Comparison of ENCODE assay signal across 8 cellular contexts in genomic region chr17:4949321-4950074, GRCh38. TPM values are rescaled to one million over a fixed set of nuclear protein-coding genes. Genes with fewer than 3 reads are reported as not detected.
DNase-seq lines count a peak whose midpoint lies in the region; ATAC-seq, FAIRE-seq and TF ChIP-seq lines count a peak whose summit lies in the region.

No MANE protein-coding gene starts in this region.

- TF ChIP-seq CTCF in transverse colon (IDR thresholded peaks at IDR 0.05), result no peak

- peak overlapping the region; percentile 91 for H2AFZ ChIP-seq in neuronal stem cell (ENCODE audit: low read length)

- peak overlapping the region; percentile 84 to 100 for H3K4me3 ChIP-seq in neuronal stem cell (ENCODE audit: low read length in 2 of 2)
- peak overlapping the region; percentile 33 to 92 (median 64) for H3K4me3 ChIP-seq in transverse colon

- H3K27ac ChIP-seq in neuronal stem cell (replicated peaks; ENCODE audit: low read length) (peak overlapping the region; percentile 100), transverse colon (peak overlapping the region; percentile 95 to 100 (median 100))

- peak overlapping the region; percentile 83 for H3K9ac ChIP-seq in neuronal stem cell (ENCODE audit: low read depth, low read length, poor library complexity)

- H3K4ac ChIP-seq in neuronal stem cell (ENCODE audit: low read length), result peak overlapping the region; percentile 97

- no peak for TF ChIP-seq EP300 in transverse colon (IDR thresholded peaks at IDR 0.05; ENCODE audit: low read depth)

- peak overlapping the region; percentile 61 for H4K91ac ChIP-seq in neuronal stem cell (ENCODE audit: low read depth, low read length, poor library complexity)

- no peak overlapping the region for H3K14ac ChIP-seq in neuronal stem cell (ENCODE audit: low read length)

- no peaks in the 10 kb centered on the region for H3K27me3 ChIP-seq in neuronal stem cell (ENCODE audit: control insufficient read depth in 3 of 3, insufficient read depth in 3 of 3, low read depth in 1 of 3, low read length in 3 of 3)
- H3K27me3 ChIP-seq in transverse colon, result no peaks in the 10 kb centered on the region

- H2AK5ac ChIP-seq in neuronal stem cell (ENCODE audit: low read depth, low read length), result peak overlapping the region; percentile 88

- peaks cover 18 to 26% of the 10 kb centered on the region in 2 donors for H3K36me3 ChIP-seq in neuronal stem cell (replicated peaks in 1 of 2; ENCODE audit: control insufficient read depth in 2 of 2, insufficient read depth in 2 of 2, low read length in 2 of 2)
- H3K36me3 ChIP-seq in transverse colon, result no peaks in the 10 kb centered on the region

- H3K4me1 ChIP-seq in neuronal stem cell (ENCODE audit: control insufficient read depth in 2 of 2, insufficient read depth in 1 of 2, low read depth in 1 of 2, low read length in 2 of 2) (peaks cover 18 to 22% of the 10 kb centered on the region in 2 donors), transverse colon (peaks cover 29 to 53% (median 34%) of the 10 kb centered on the region in 4 donors)

- no peak overlapping the region for H4K8ac ChIP-seq in neuronal stem cell (ENCODE audit: low read depth, low read length)

- no CpG with 5 or more reads among the region's 75 CpGs for whole genome bisulfite sequencing in neuronal stem cell (ENCODE audit: extremely low coverage in 2 of 2, insufficient read length in 2 of 2, insufficient replicate concordance in 1 of 2), 2 donors
- WGBS in transverse colon (ENCODE audit: low coverage in 1 of 2), 2 donors, result 1% methylated on average over 41 of the region's 75 CpGs; no CpG with 5 or more reads in 1 of the 2 donors

- ATAC-seq in HG03354 (IDR thresholded peaks at IDR 0.05; ENCODE audit: poor library complexity, severe bottlenecking, unreplicated experiment), result peak; percentile 40

- H3K79me1 ChIP-seq in neuronal stem cell (ENCODE audit: low read depth, low read length), result peaks cover 6% of the 10 kb centered on the region

- H3K9me3 ChIP-seq in neuronal stem cell (replicated peaks in 1 of 2; ENCODE audit: control insufficient read depth in 2 of 2, insufficient read depth in 1 of 2, low read depth in 1 of 2, low read length in 2 of 2) (no peaks in the 10 kb centered on the region), transverse colon (no peaks in the 10 kb centered on the region)

- no peak overlapping the region for H2BK120ac ChIP-seq in neuronal stem cell (ENCODE audit: low read depth, low read length)

- peak overlapping the region; percentile 100 for H2BK5ac ChIP-seq in neuronal stem cell (ENCODE audit: low read length)

- H3K4me2 ChIP-seq in neuronal stem cell (ENCODE audit: insufficient read depth, low read length, poor library complexity, severe bottlenecking), result peak overlapping the region; percentile 95

- peak overlapping the region; percentile 97 for H3K23ac ChIP-seq in neuronal stem cell (ENCODE audit: low read depth, low read length, poor library complexity)

- in situ Hi-C loops in ACHN (cut with HindIII; ENCODE audit: low pct_ligation_motif_present, low pct_unique_long_range_greater_than_20kb, low sequenced_read_pairs), result no loop called here
- in situ Hi-C loops in transverse colon (cut with MboI; ENCODE audit: low pct_ligation_motif_present in 1 of 4, low pct_unique_long_range_greater_than_20kb in 1 of 4, low sequenced_read_pairs in 3 of 4), result no loop called here

- DNase-seq in ACHN, result peak; percentile 85
- peak; percentile 63 for DNase-seq in activated gamma-delta T cell treated with anti-CD3 and anti-CD28 coated beads, Interleukin-2, amount 50 U/mL, for 16 hours (ENCODE audit: low read depth)
- DNase-seq in frontal cortex (ENCODE audit: low spot score in 2 of 2), result peak; percentile 64 to 83
- DNase-seq in neuronal stem cell (ENCODE audit: low spot score), result peak; percentile 87
- DNase-seq in transverse colon, result peak; percentile 93

- TF ChIP-seq POLR2A in GM18526 (IDR thresholded peaks at IDR 0.05; ENCODE audit: extremely low read depth, insufficient read length) (peak; percentile 52), Raji (IDR thresholded peaks at IDR 0.05; ENCODE audit: insufficient read depth, low read depth, low read length) (peak; percentile 45), transverse colon (IDR thresholded peaks at IDR 0.05) (no peak)

- no peak overlapping the region for H2BK12ac ChIP-seq in neuronal stem cell (ENCODE audit: low read length)

- peak overlapping the region; percentile 62 for H2BK15ac ChIP-seq in neuronal stem cell (ENCODE audit: low read length)

- peak overlapping the region; percentile 98 for H3K18ac ChIP-seq in neuronal stem cell (ENCODE audit: low read length)

- intact Hi-C loops in transverse colon (cut with DNase I; ENCODE audit: low total_unique reads), result no loop called here

- FAIRE-seq in frontal cortex (lab: Jason Lieb, UNC), result no peak

RNA-seq across cellular contexts. Expression of gene PFN1, which starts 1.2 kb away (rescaled TPM):
- total RNA-seq in frontal cortex (69.3 TPM), transverse colon (1,000 to 10,000 TPM in 1 of 4 donors, 100 to 1,000 TPM in 3; 743 to 1,049 (median 945) TPM)
- 682 TPM for polyA plus RNA-seq in neuronal stem cell (2013, experiment 1 of 2)
- 671 TPM for polyA plus RNA-seq in neuronal stem cell (2013, experiment 2 of 2)

RNA-seq across cellular contexts. Expression of gene ENO3, which starts 1.4 kb away (rescaled TPM):
- total RNA-seq in frontal cortex (0.82 TPM), transverse colon (100 to 1,000 TPM in 1 of 4 donors, 10 to 100 TPM in 1, 1 to 10 TPM in 2; 2.5 to 211 (median 12.9) TPM)
- 51.7 TPM for polyA plus RNA-seq in neuronal stem cell (2013, experiment 1 of 2)
- 48.7 TPM for polyA plus RNA-seq in neuronal stem cell (2013, experiment 2 of 2)

RNA-seq across cellular contexts. Expression of gene RNF167, which starts 9.4 kb away (rescaled TPM):
- total RNA-seq in frontal cortex (13.0 TPM), transverse colon (100 to 1,000 TPM in 1 of 4 donors, 10 to 100 TPM in 3; 57.2 to 348 (median 73.7) TPM)
- polyA plus RNA-seq in neuronal stem cell (2013, experiment 1 of 2), result 110 TPM
- polyA plus RNA-seq in neuronal stem cell (2013, experiment 2 of 2), result 109 TPM

RNA-seq across cellular contexts. Expression of gene SLC25A11, which starts 9.7 kb away (rescaled TPM):
- 59.1 TPM for total RNA-seq in frontal cortex
- 44.7 TPM for polyA plus RNA-seq in neuronal stem cell (2013, experiment 1 of 2)
- 44.0 TPM for polyA plus RNA-seq in neuronal stem cell (2013, experiment 2 of 2)
- 100 to 1,000 TPM in 1 of 4 donors, 10 to 100 TPM in 3; 62.4 to 120 (median 83.9) TPM for total RNA-seq in transverse colon

RNA-seq across cellular contexts. Expression of gene GP1BA, which starts 17.4 kb away (rescaled TPM):
- total RNA-seq in frontal cortex (not detected), transverse colon (not detected)
- polyA plus RNA-seq in neuronal stem cell (2013, experiment 1 of 2), result not detected
- not detected for polyA plus RNA-seq in neuronal stem cell (2013, experiment 2 of 2)

Comparison
In these comparisons a context has a peak if more than half of its experiments do, and no peak if none do; other contexts are left out.
1. Peak in every context shown above with its lines: DNase-seq, ATAC-seq, H3K4me3 ChIP-seq and H3K27ac ChIP-seq.
2. RNA of gene PFN1, which starts 1.2 kb away (total RNA-seq): 743 to 1,049 TPM in transverse colon; 69.3 TPM in frontal cortex (single experiment); every median in the first group is over 10 times any median in the second.